In genomic region chr22:27386186-27386585, GRCh38 we compare ENCODE assay signal across 20 cellular contexts.
A peak's percentile ranks its signal among the peaks of the same experiment; 100 is the strongest.
DNase-seq lines count a peak whose midpoint lies in the region; TF ChIP-seq lines count a peak whose summit lies in the region.
"Had no signal": no experiment of that assay in that cellular context is flagged by ENCODE, and none has a peak within 500 bp of the region (broad histone marks: within the 10 kb centered on the region; RNA-seq: fewer than 3 reads in every experiment).

No MANE protein-coding gene starts in this region.

- H3K27me3 Mint-ChIP-seq in mesothelial cell of epicardium (ENCODE audit: low read depth) (peaks cover 5% of the 10 kb centered on the region), endodermal cell (ENCODE audit: insufficient read depth) (peaks cover 11% of the 10 kb centered on the region)

- TF ChIP-seq CTCF in coronary artery (IDR thresholded peaks at IDR 0.05) (no peak), mesothelial cell of epicardium (IDR thresholded peaks at IDR 0.05; ENCODE audit: unreplicated experiment) (no peak), endodermal cell (conservative IDR thresholded peaks at IDR 0.05) (no peak)

- H3K9me3 ChIP-seq in BLaER1 treated with 17β-estradiol and CSF1 and Interleukin-3, amounts not matched to agents 10 nM and 100 nM (replicated peaks in 1 of 11): no peaks in the 10 kb centered on the region
- H3K9me3 ChIP-seq in endodermal cell (ENCODE audit: control insufficient read depth, low read length): no peaks in the 10 kb centered on the region

- peaks cover 9 to 62% (median 48%) of the 10 kb centered on the region in 10 experiments; a peak in 19 of 20 replicates for H3K4me1 ChIP-seq in BLaER1 treated with 17β-estradiol and CSF1 and Interleukin-3, amounts not matched to agents 10 nM and 100 nM
- no peaks in the 10 kb centered on the region for H3K4me1 ChIP-seq in endodermal cell (ENCODE audit: control insufficient read depth, insufficient read depth, low read length)

- H3K27ac Mint-ChIP-seq in mesothelial cell of epicardium: peak overlapping the region; percentile 90
- H3K27ac Mint-ChIP-seq in endodermal cell: no peak overlapping the region
- H3K27ac Mint-ChIP-seq: activated CD4-positive, alpha-beta memory T cell treated with anti-CD3 and anti-CD28 coated beads for 36 hours; dendritic cell treated with granulocyte-macrophage colony-stimulating factor and Interleukin-4, amounts not matched to agents 40 ng/mL and 50 ng/mL, for 4 days; GM23338; stimulated activated naive CD8-positive, alpha-beta T cell treated with anti-CD3 and anti-CD28 coated beads, Interleukin-15, amount 100 ng/mL, for 72 hours had no signal

- peak overlapping the region in 8 of 11 experiments; percentile 18 to 73 (median 51); a peak in 15 of 22 replicates for H3K4me2 ChIP-seq in BLaER1 treated with 17β-estradiol and CSF1 and Interleukin-3, amounts not matched to agents 10 nM and 100 nM
- H3K4me2 ChIP-seq: GM23338 had no signal

- H3K4me3 Mint-ChIP-seq in mesothelial cell of epicardium: no peak overlapping the region
- no peak overlapping the region for H3K4me3 Mint-ChIP-seq in endodermal cell
- H3K4me3 Mint-ChIP-seq: activated CD4-positive, alpha-beta memory T cell treated with anti-CD3 and anti-CD28 coated beads for 36 hours; dendritic cell treated with granulocyte-macrophage colony-stimulating factor and Interleukin-4, amounts not matched to agents 40 ng/mL and 50 ng/mL, for 4 days; GM23338; stimulated activated naive CD8-positive, alpha-beta T cell treated with anti-CD3 and anti-CD28 coated beads, Interleukin-15, amount 100 ng/mL, for 72 hours had no signal

- no peaks in the 10 kb centered on the region for H3K36me3 ChIP-seq in BLaER1 treated with 17β-estradiol and CSF1 and Interleukin-3, amounts not matched to agents 10 nM and 100 nM
- H3K36me3 ChIP-seq in endodermal cell (ENCODE audit: control insufficient read depth, insufficient read depth, low read length): no peaks in the 10 kb centered on the region

- no peak overlapping the region for H3K4me3 ChIP-seq in BLaER1 treated with 17β-estradiol and CSF1 and Interleukin-3, amounts not matched to agents 10 nM and 100 nM
- H3K4me3 ChIP-seq in coronary artery (no peak overlapping the region), endodermal cell (ENCODE audit: low read length) (no peak overlapping the region)
- H3K4me3 ChIP-seq: GM23338 had no signal

- peaks cover 0 to 13% (median 0%) of the 10 kb centered on the region in 11 experiments; a peak in 2 of 22 replicates for H3K27me3 ChIP-seq in BLaER1 treated with 17β-estradiol and CSF1 and Interleukin-3, amounts not matched to agents 10 nM and 100 nM
- H3K27me3 ChIP-seq in endodermal cell (ENCODE audit: control insufficient read depth, insufficient read depth, low read length, poor library complexity, severe bottlenecking): no peaks in the 10 kb centered on the region

- H3K9me3 Mint-ChIP-seq in mesothelial cell of epicardium (no peaks in the 10 kb centered on the region), endodermal cell (no peaks in the 10 kb centered on the region)
- H3K9me3 Mint-ChIP-seq: activated CD4-positive, alpha-beta memory T cell treated with anti-CD3 and anti-CD28 coated beads for 36 hours; dendritic cell treated with granulocyte-macrophage colony-stimulating factor and Interleukin-4, amounts not matched to agents 40 ng/mL and 50 ng/mL, for 4 days; GM23338; stimulated activated naive CD8-positive, alpha-beta T cell treated with anti-CD3 and anti-CD28 coated beads, Interleukin-15, amount 100 ng/mL, for 72 hours had no signal

- no peaks in the 10 kb centered on the region; a peak in 1 of 22 replicates for H4K20me1 ChIP-seq in BLaER1 treated with 17β-estradiol and CSF1 and Interleukin-3, amounts not matched to agents 10 nM and 100 nM

- DNase-seq in NCI-H2227 treated with DMSO at 0.1 percent for 48 hours (lab: John Stamatoyannopoulos, UW) (peak; percentile 6), coronary artery (ENCODE audit: low spot score) (peak; percentile 58), mesothelial cell of epicardium (ENCODE audit: low spot score in 2 of 2, unreplicated experiment in 2 of 2) (no peak), NCI-H526 (lab: John Stamatoyannopoulos, UW) (no peak), HuH-7 (ENCODE audit: low spot score) (no peak), AML-193 (lab: John Stamatoyannopoulos, UW) (no peak), endodermal cell (no peak)
- DNase-seq: activated CD4-positive, alpha-beta memory T cell treated with anti-CD3 and anti-CD28 coated beads for 36 hours; activated naive CD4-positive, alpha-beta T cell treated with anti-CD3 and anti-CD28 coated beads, Interleukin-2, amount 50 U/mL, for 16 hours; activated T-cell treated with anti-CD3 and anti-CD28 coated beads, Interleukin-2, amount 50 U/mL, for 1 hour; DMS 273 treated with DMSO at 0.1 percent for 48 hours; KG1; kidney; Right ventricle myocardium superior; stimulated activated CD4-positive, alpha-beta T cell treated with anti-CD3 and anti-CD28 coated beads, Interleukin-1b, Interleukin-23, amount 100 ng/mL, for 48 hours; stimulated activated naive CD8-positive, alpha-beta T cell treated with anti-CD3 and anti-CD28 coated beads, Interleukin-15, amount 100 ng/mL, for 72 hours had no signal

- H3K4me1 Mint-ChIP-seq in mesothelial cell of epicardium: peaks cover 54% of the 10 kb centered on the region
- H3K4me1 Mint-ChIP-seq in endodermal cell: peaks cover 4% of the 10 kb centered on the region
- H3K4me1 Mint-ChIP-seq: stimulated activated naive CD8-positive, alpha-beta T cell treated with anti-CD3 and anti-CD28 coated beads, Interleukin-15, amount 100 ng/mL, for 72 hours had no signal

- H3K36me3 Mint-ChIP-seq in mesothelial cell of epicardium (no peaks in the 10 kb centered on the region), endodermal cell (ENCODE audit: low read depth) (no peaks in the 10 kb centered on the region)
- H3K36me3 Mint-ChIP-seq: activated CD4-positive, alpha-beta memory T cell treated with anti-CD3 and anti-CD28 coated beads for 36 hours had no signal

- no peak overlapping the region for H3K27ac ChIP-seq in BLaER1 treated with 17β-estradiol and CSF1 and Interleukin-3, amounts not matched to agents 10 nM and 100 nM
- H3K27ac ChIP-seq in coronary artery (no peak overlapping the region), endodermal cell (ENCODE audit: low read depth, low read length) (no peak overlapping the region)
- H3K27ac ChIP-seq: VCaP had no signal

- WGBS in endodermal cell (ENCODE audit: insufficient coverage in 1 of 2, insufficient read length in 1 of 2), 2 experiments: 86 to 89% methylated on average over 5 to 7 of the region's 7 CpGs

- no peak overlapping the region for H3K9ac ChIP-seq in BLaER1 treated with 17β-estradiol and CSF1 and Interleukin-3, amounts not matched to agents 10 nM and 100 nM
- no peak overlapping the region for H3K9ac ChIP-seq in endodermal cell (ENCODE audit: extremely low read depth, low read length, poor library complexity, severe bottlenecking)

Comparison
In these comparisons a context has a peak if more than half of its experiments do, and no peak if none do; other contexts are left out.
1. DNase-seq: peak in NCI-H2227 treated with DMSO at 0.1 percent for 48 hours (single experiment) and coronary artery (single experiment); none in mesothelial cell of epicardium (0 of 2), NCI-H526 (0 of 2), HuH-7 (single experiment), AML-193 (0 of 2) and endodermal cell (single experiment).